15 cellular contexts compared by ENCODE assay signal in genomic region chr21:34695434-34695833, GRCh38. TPM values are rescaled to one million over a fixed set of nuclear protein-coding genes. Genes with fewer than 3 reads are reported as not detected.
A peak's percentile ranks its signal among the peaks of the same experiment; 100 is the strongest.
DNase-seq lines count a peak whose midpoint lies in the region; ATAC-seq and TF ChIP-seq lines count a peak whose summit lies in the region.
"Had no signal": no experiment of that assay in that cellular context is flagged by ENCODE, and none has a peak within 500 bp of the region (broad histone marks: within the 10 kb centered on the region; RNA-seq: fewer than 3 reads in every experiment).

No MANE protein-coding gene starts in this region.

- peaks cover 12% of the 10 kb centered on the region for H3K9me1 ChIP-seq in IMR-90 (ENCODE audit: insufficient read depth, low read length)

- DNase-seq in EH (ENCODE audit: low read depth), result peak; percentile 45
- DNase-seq in IMR-90, result no peak
- DNase-seq in NCI-H146 treated with DMSO at 0.1 percent for 48 hours (lab: John Stamatoyannopoulos, UW; ENCODE audit: unreplicated experiment), result no peak
- DNase-seq in effector CD8-positive, alpha-beta T cell (lab: John Stamatoyannopoulos, UW), result no peak
- DNase-seq in SIG-M5 (lab: John Stamatoyannopoulos, UW), result no peak
- DNase-seq in NCI-H82 (lab: John Stamatoyannopoulos, UW), result no peak
- DNase-seq: activated T-cell treated with anti-CD3 and anti-CD28 coated beads for 4 hours, amniotic stem cell, DMS153, glutamatergic neuron, left ventricle myocardium inferior had no signal

- no CpG with 5 or more reads among the region's 2 CpGs for WGBS in IMR-90 (ENCODE audit: extremely low coverage in 2 of 2, insufficient read length in 1 of 2), 2 experiments

- peak overlapping the region; percentile 39; the same call in 1 of the 2 replicates for H3K23ac ChIP-seq in IMR-90 (ENCODE audit: low read depth, low read length)

- intact Hi-C loops in IMR-90 (cut with micrococcal nuclease), result loop anchor here (10.0 kb wide), 1 partner anchor 349 kb away; the partner anchor contains the start of gene RUNX1

- no peak overlapping the region for H3K9ac ChIP-seq in IMR-90 (ENCODE audit: low read depth, low read length)

- H3K4ac ChIP-seq in IMR-90 (ENCODE audit: low read depth, low read length), result no peak overlapping the region

- H3K56ac ChIP-seq in IMR-90 (ENCODE audit: extremely low read depth, insufficient read depth, low read length), result no peak overlapping the region

- peaks cover 18% of the 10 kb centered on the region for H3K27me3 ChIP-seq in IMR-90 (ENCODE audit: control insufficient read depth, insufficient read depth, low read length)

- dilution Hi-C loops in IMR-90 (cut with HindIII; ENCODE audit: low sequenced_read_pairs, unreplicated experiment), result no loop called here

- no peak overlapping the region; the same call in 1 of the 2 replicates for H3K14ac ChIP-seq in IMR-90 (replicated peaks; ENCODE audit: low read depth, low read length)

- no peak for TF ChIP-seq POLR2A in IMR-90 (IDR thresholded peaks at IDR 0.05; ENCODE audit: low read depth, low read length)

- peak overlapping the region; percentile 7 for H2AFZ ChIP-seq in IMR-90 (replicated peaks; ENCODE audit: low read length, poor library complexity)

- H3K9me3 ChIP-seq in IMR-90 (ENCODE audit: control insufficient read depth, insufficient read depth, low read length), result 0 out of 2 replicates have a peak, but pooled peaks cover 6% of the 10 kb centered on the region

- TF ChIP-seq RAD21 in IMR-90 (IDR thresholded peaks at IDR 0.05; ENCODE audit: low read length), result no peak

- H3K4me2 ChIP-seq in IMR-90 (ENCODE audit: low read depth, low read length), result no peak overlapping the region

- H2BK120ac ChIP-seq in IMR-90 (ENCODE audit: low read depth, low read length), result no peak overlapping the region

- in situ Hi-C loops in IMR-90 (cut with MboI; ENCODE audit: low sequenced_read_pairs), result no loop called here

- TF ChIP-seq CTCF in IMR-90 (conservative IDR thresholded peaks at IDR 0.05; ENCODE audit: low read depth, low read length), result no peak

- H4K8ac ChIP-seq in IMR-90 (ENCODE audit: low read depth in 2 of 2, low read length in 2 of 2), result no peak overlapping the region

- POLR2A ChIA-PET in IMR-90 (lab: Charles Lee; ENCODE audit: unreplicated experiment), result no interaction called here

- H2BK20ac ChIP-seq in IMR-90 (ENCODE audit: low read depth, low read length), result no peak overlapping the region

- H3K79me1 ChIP-seq in IMR-90 (ENCODE audit: low read depth in 1 of 2, low read length in 2 of 2), result peaks cover 0 to 4% of the 10 kb centered on the region in 2 experiments; a peak in 1 of 4 replicates

- H3K4me1 ChIP-seq in IMR-90 (ENCODE audit: control insufficient read depth, insufficient read depth, low read length), result no peaks in the 10 kb centered on the region

- BruUV-seq in IMR-90 (replicated peaks; lab: Mats Ljungman, UMichigan), result no TSS peak

- H4K91ac ChIP-seq in IMR-90 (ENCODE audit: insufficient read depth, low read depth, low read length), result no peak overlapping the region

- CTCF ChIA-PET in IMR-90 (lab: Yijun Ruan, JAX), result no interaction called here

- no peak overlapping the region for H3K18ac ChIP-seq in IMR-90 (ENCODE audit: low read depth, low read length)

- H3K36me3 ChIP-seq in IMR-90 (ENCODE audit: control insufficient read depth, insufficient read depth, low read length), result no peaks in the 10 kb centered on the region
- H3K36me3 ChIP-seq: left ventricle myocardium inferior had no signal

- H4K20me1 ChIP-seq in IMR-90 (ENCODE audit: insufficient read depth, low read length), result no peaks in the 10 kb centered on the region

- ATAC-seq in GM19035 (IDR thresholded peaks at IDR 0.05; ENCODE audit: unreplicated experiment) (peak; percentile 62), HG02678 (IDR thresholded peaks at IDR 0.05; ENCODE audit: unreplicated experiment) (peak; percentile 84), IMR-90 (ENCODE audit: low read depth) (no peak)

- no peak overlapping the region for H2BK5ac ChIP-seq in IMR-90 (ENCODE audit: low read depth, low read length, poor library complexity, severe bottlenecking)

- H2AK5ac ChIP-seq in IMR-90 (ENCODE audit: low read depth, low read length), result no peak overlapping the region

- no peak overlapping the region for H3K27ac ChIP-seq in IMR-90 (ENCODE audit: insufficient read depth, low read length)
- H3K27ac ChIP-seq: left ventricle myocardium inferior had no signal

- no peak overlapping the region for H3K4me3 ChIP-seq in IMR-90 (ENCODE audit: insufficient read depth, low read depth, low read length)
- H3K4me3 ChIP-seq: left ventricle myocardium inferior had no signal

- H2BK15ac ChIP-seq in IMR-90 (ENCODE audit: low read depth, low read length), result no peak overlapping the region

- H4K5ac ChIP-seq in IMR-90 (ENCODE audit: low read depth, low read length), result no peak overlapping the region

- H2AK9ac ChIP-seq in IMR-90 (replicated peaks; ENCODE audit: low read depth, low read length, poor library complexity), result no peak overlapping the region

TF ChIP-seq in IMR-90, 13 proteins besides CTCF, POLR2A, EP300 and RAD21:
- TF ChIP-seq ELK1 (IDR thresholded peaks at IDR 0.05; ENCODE audit: borderline replicate concordance, low read depth, low read length), result no peak
- TF ChIP-seq CEBPB (IDR thresholded peaks at IDR 0.05; ENCODE audit: low read depth, low read length), result no peak
- TF ChIP-seq NFE2L2 (IDR thresholded peaks at IDR 0.05; ENCODE audit: low read depth, low read length), result no peak
- no peak for TF ChIP-seq USF2 (IDR thresholded peaks at IDR 0.05; ENCODE audit: low read depth, low read length)
- TF ChIP-seq SMC3 (IDR thresholded peaks at IDR 0.05; ENCODE audit: low read depth, low read length), result no peak
- no peak for TF ChIP-seq CHD1 (IDR thresholded peaks at IDR 0.05; ENCODE audit: low read depth, low read length)
- no peak for TF ChIP-seq MXI1 (IDR thresholded peaks at IDR 0.05; ENCODE audit: borderline replicate concordance, low read depth, low read length)
- TF ChIP-seq MAFK (IDR thresholded peaks at IDR 0.05; ENCODE audit: low read depth, low read length), result no peak
- no peak for TF ChIP-seq RCOR1 (IDR thresholded peaks at IDR 0.05; ENCODE audit: insufficient replicate concordance, low read length)
- TF ChIP-seq FOS (IDR thresholded peaks at IDR 0.05; ENCODE audit: low read depth, low read length), result no peak
- TF ChIP-seq RFX5 (IDR thresholded peaks at IDR 0.05; ENCODE audit: low read depth, low read length), result no peak
- TF ChIP-seq BHLHE40 (IDR thresholded peaks at IDR 0.05; ENCODE audit: low read depth, low read length), result no peak
- TF ChIP-seq MAZ (IDR thresholded peaks at IDR 0.05; ENCODE audit: borderline replicate concordance, low read depth, low read length), result no peak

RNA-seq across cellular contexts. Expression of gene CLIC6, which starts 26.6 kb away (rescaled TPM):
- total RNA-seq in IMR-90 (2012; rRNA removed), result not detected in 2 replicates
- not detected in 2 replicates for polyA plus RNA-seq in IMR-90 (2012; rRNA removed)
- not detected in 2 replicates for polyA plus RNA-seq in IMR-90 (2012; cell fraction: cytosol; rRNA removed)
- not detected in 2 replicates for polyA plus RNA-seq in IMR-90 (2012; cell fraction: nucleus; rRNA removed; ENCODE audit: low replicate concordance)
- total RNA-seq: A673, NCI-H460 had no signal
